Comparison of ENCODE assay signal across 8 cellular contexts in the genomic region with DNA sequence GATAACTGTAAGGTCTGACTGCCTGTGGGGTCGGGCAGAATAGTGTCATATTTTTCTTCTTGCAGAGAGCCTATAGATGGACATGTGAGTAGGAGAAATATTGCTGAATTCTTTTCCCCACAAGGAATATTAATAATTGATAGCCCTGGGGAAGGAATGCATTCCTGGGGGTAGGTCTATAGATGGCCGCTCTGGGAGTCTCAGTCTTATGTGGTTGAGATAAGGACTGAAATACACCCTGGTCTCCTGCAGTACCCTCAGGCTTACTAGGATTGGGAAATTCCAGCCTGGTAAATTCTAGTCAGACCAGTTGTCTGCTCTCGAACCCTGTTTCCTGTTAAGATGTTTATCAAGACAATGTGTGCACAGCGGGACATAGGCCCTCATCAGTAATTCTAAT. TPM values are rescaled to one million over a fixed set of nuclear protein-coding genes. Genes with fewer than 3 reads are reported as not detected.
"Had no signal": no experiment of that assay in that cellular context is flagged by ENCODE, and none has a peak within 500 bp of the region (broad histone marks: within the 10 kb centered on the region; RNA-seq: fewer than 3 reads in every experiment).

No MANE protein-coding gene starts in this region.

RNA-seq across cellular contexts. Expression of gene FCGR3B, which starts 12.5 kb away (rescaled TPM):
- total RNA-seq: OCI-LY7, PC-3, PC-9, RPMI7951, SJCRH30, SJSA1, SK-MEL-5 had no signal
- polyA plus RNA-seq: SK-N-SH had no signal

RNA-seq across cellular contexts. Expression of gene FCGR2B, which starts 44.4 kb away (rescaled TPM):
- total RNA-seq: PC-3, PC-9, SJCRH30, SJSA1 had no signal
